21 cellular contexts compared by ENCODE assay signal in genomic region chr3:36823806-36824205, GRCh38. TPM values are rescaled to one million over a fixed set of nuclear protein-coding genes. Genes with fewer than 3 reads are reported as not detected.
DNase-seq lines count a peak whose midpoint lies in the region; ATAC-seq, FAIRE-seq and TF ChIP-seq lines count a peak whose summit lies in the region.
"Had no signal": no experiment of that assay in that cellular context is flagged by ENCODE, and none has a peak within 500 bp of the region (broad histone marks: within the 10 kb centered on the region; RNA-seq: fewer than 3 reads in every experiment).

No MANE protein-coding gene starts in this region.

- intact Hi-C loops in K562 (cut with micrococcal nuclease), result no loop called here

- no peaks in the 10 kb centered on the region for H3K79me2 ChIP-seq in K562 (ENCODE audit: control insufficient read depth, insufficient read depth, low read length)

- H3K27me3 ChIP-seq in K562 (ENCODE audit: control insufficient read depth in 2 of 2, insufficient read depth in 2 of 2, low read length in 2 of 2), result peaks cover 7 to 52% of the 10 kb centered on the region in 2 experiments; a peak in 4 of 5 replicates
- no peaks in the 10 kb centered on the region for H3K27me3 ChIP-seq in small intestine (ENCODE audit: control insufficient read depth in 2 of 2, insufficient read depth in 2 of 2, low read length in 2 of 2)

- no peaks in the 10 kb centered on the region for H3K9me3 ChIP-seq in K562 (replicated peaks; ENCODE audit: control insufficient read depth, insufficient read depth, low read depth, low read length)
- H3K9me3 ChIP-seq in small intestine (ENCODE audit: control insufficient read depth, low read depth), result no peaks in the 10 kb centered on the region
- H3K9me3 ChIP-seq: SK-N-SH had no signal

- H3K27ac ChIP-seq in K562 (ENCODE audit: extremely low read depth, low read depth, low read length) (no peak overlapping the region), small intestine (ENCODE audit: low read depth in 1 of 2, low read length in 1 of 2) (no peak overlapping the region)

- TF ChIP-seq EP300 in K562 (IDR thresholded peaks at IDR 0.05; ENCODE audit: low read length), result no peak

- peak; percentile 1 for DNase-seq in DMS53 treated with DMSO at 0.1 percent for 48 hours (lab: John Stamatoyannopoulos, UW; ENCODE audit: unreplicated experiment)
- DNase-seq in NCI-H2171 treated with DMSO at 0.1 percent for 48 hours (lab: John Stamatoyannopoulos, UW), result peak; percentile 76
- no peak for DNase-seq in K562 (ENCODE audit: extremely low read depth in 1 of 4, low spot score in 3 of 4)
- peak; percentile 9 for DNase-seq in small intestine
- DNase-seq in foreskin fibroblast, result no peak
- DNase-seq: DMS79, HCEC 1CT, NCI-H1417 treated with DMSO at 0.1 percent for 48 hours, NCI-H2029 treated with DMSO at 0.1 percent for 48 hours, SK-N-SH, T-helper 1 cell had no signal

- no peaks in the 10 kb centered on the region for H4K20me1 ChIP-seq in K562 (replicated peaks; ENCODE audit: control insufficient read depth, insufficient read depth, low read length)

- ATAC-seq in K562 (peak; percentile 54; the same call in 2 of the 3 replicates), GM18520 (IDR thresholded peaks at IDR 0.05; ENCODE audit: unreplicated experiment) (no peak), GM21717 (IDR thresholded peaks at IDR 0.05; ENCODE audit: unreplicated experiment) (no peak)

- CTCF ChIA-PET in K562 (lab: Yijun Ruan, JAX; ENCODE audit: low intra/inter-chr PET ratio), result no interaction called here

- no peak for TF ChIP-seq RAD21 in K562 (CRISPR knock-in tag; conservative IDR thresholded peaks at IDR 0.05 in 1 of 2, IDR thresholded peaks at IDR 0.05 in 1 of 2)

- H3K9me1 ChIP-seq in K562 (ENCODE audit: control insufficient read depth, insufficient read depth, low read length), result no peaks in the 10 kb centered on the region

- in situ Hi-C loops in K562 (cut with MboI), result no loop called here

- TF ChIP-seq POLR2A in K562 (conservative IDR thresholded peaks at IDR 0.05), result no peak

- TF ChIP-seq CTCF in K562 (IDR thresholded peaks at IDR 0.05 in 2 of 3, conservative IDR thresholded peaks at IDR 0.05 in 1 of 3; ENCODE audit: insufficient read depth in 2 of 3, low read depth in 1 of 3, low read length in 3 of 3) (no peak), foreskin fibroblast (IDR thresholded peaks at IDR 0.05; ENCODE audit: low read depth, low read length) (no peak)

- no peak overlapping the region for H2AFZ ChIP-seq in K562 (ENCODE audit: low read depth, low read length)

- POLR2A ChIA-PET in K562 (lab: Yijun Ruan, JAX), result interaction anchor here (0.6 to 1.0 kb wide), 2 partner anchors 9 to 967 kb away, joined by 5 to 6 read pairs; no protein-coding TSS in a partner anchor

- no peak for FAIRE-seq in K562 (lab: Jason Lieb, UNC)
- no peak for FAIRE-seq in small intestine (lab: Jason Lieb, UNC)
- FAIRE-seq: G401.6, GM12891, GM19239 had no signal

- H3K36me3 ChIP-seq in K562 (ENCODE audit: control insufficient read depth, insufficient read depth, low read length) (no peaks in the 10 kb centered on the region), small intestine (ENCODE audit: control insufficient read depth in 2 of 2, insufficient read depth in 2 of 2, low read length in 2 of 2) (peaks cover 0 to 11% of the 10 kb centered on the region in 2 donors)

- H3K4me1 ChIP-seq in K562 (replicated peaks in 1 of 2; ENCODE audit: control insufficient read depth in 2 of 2, insufficient read depth in 2 of 2, low read length in 2 of 2) (no peaks in the 10 kb centered on the region), small intestine (ENCODE audit: control insufficient read depth in 2 of 2, insufficient read depth in 1 of 2, low read depth in 1 of 2, low read length in 1 of 2) (no peaks in the 10 kb centered on the region)

- 2% methylated on average over 3 of the region's 3 CpGs for WGBS in K562 (ENCODE audit: insufficient coverage, low coverage, missing lambda C conversion rate)
- WGBS in small intestine, 3 donors, result 64 to 82% (median 80%) methylated on average over 3 of the region's 3 CpGs

- no peak overlapping the region for H3K9ac ChIP-seq in K562 (ENCODE audit: insufficient read depth in 1 of 2, low read depth in 2 of 2, low read length in 2 of 2)
- H3K9ac ChIP-seq: SK-N-SH had no signal

- no peak overlapping the region for H3K4me2 ChIP-seq in K562 (ENCODE audit: insufficient read depth, low read length)
- H3K4me2 ChIP-seq: SK-N-SH had no signal

- H3K4me3 ChIP-seq in K562 (no peak overlapping the region), small intestine (ENCODE audit: low read depth in 1 of 2, low read length in 2 of 2) (no peak overlapping the region), foreskin fibroblast (ENCODE audit: low read depth in 1 of 2, low read length in 2 of 2) (no peak overlapping the region)

- no TSS peak for BruUV-seq in K562 (replicated peaks; lab: Mats Ljungman, UMichigan)

TF ChIP-seq in K562, 482 proteins besides CTCF, POLR2A, EP300 and RAD21 (continues in another document):
- TF ChIP-seq POU5F1 (IDR thresholded peaks at IDR 0.05; ENCODE audit: borderline replicate concordance, low read depth, low read length, partially characterized antibody) (no peak), KLF1 (tag; IDR thresholded peaks at IDR 0.05) (no peak), TAF15 (IDR thresholded peaks at IDR 0.05; ENCODE audit: low read depth, low read length) (no peak), YY1 (IDR thresholded peaks at IDR 0.05; ENCODE audit: borderline replicate concordance in 1 of 3, control insufficient read depth in 1 of 3, extremely low read depth in 1 of 3, insufficient read depth in 3 of 3, insufficient read length in 1 of 3, insufficient replicate concordance in 2 of 3, low read depth in 1 of 3, low read length in 2 of 3) (no peak), CREBBP (IDR thresholded peaks at IDR 0.05; ENCODE audit: low read depth, low read length) (no peak), JUND (IDR thresholded peaks at IDR 0.05; ENCODE audit: borderline replicate concordance, low read depth, low read length) (no peak), JUND (tag; IDR thresholded peaks at IDR 0.05; ENCODE audit: borderline replicate concordance, low read depth, low read length) (no peak), KDM5B (IDR thresholded peaks at IDR 0.05; ENCODE audit: insufficient replicate concordance, low read depth, low read length) (no peak), BACH1 (tag; IDR thresholded peaks at IDR 0.05) (no peak), HNRNPUL1 (IDR thresholded peaks at IDR 0.05; ENCODE audit: low read length) (no peak), ZKSCAN1 (IDR thresholded peaks at IDR 0.05; ENCODE audit: low read depth, low read length) (no peak), NCOA4 (IDR thresholded peaks at IDR 0.05; ENCODE audit: partially characterized antibody) (no peak), RHOXF2B (CRISPR knock-in tag; conservative IDR thresholded peaks at IDR 0.05) (no peak), ZNF197 (CRISPR knock-in tag; IDR thresholded peaks at IDR 0.05; ENCODE audit: low read depth) (no peak)
- TF ChIP-seq, protein P1, sequence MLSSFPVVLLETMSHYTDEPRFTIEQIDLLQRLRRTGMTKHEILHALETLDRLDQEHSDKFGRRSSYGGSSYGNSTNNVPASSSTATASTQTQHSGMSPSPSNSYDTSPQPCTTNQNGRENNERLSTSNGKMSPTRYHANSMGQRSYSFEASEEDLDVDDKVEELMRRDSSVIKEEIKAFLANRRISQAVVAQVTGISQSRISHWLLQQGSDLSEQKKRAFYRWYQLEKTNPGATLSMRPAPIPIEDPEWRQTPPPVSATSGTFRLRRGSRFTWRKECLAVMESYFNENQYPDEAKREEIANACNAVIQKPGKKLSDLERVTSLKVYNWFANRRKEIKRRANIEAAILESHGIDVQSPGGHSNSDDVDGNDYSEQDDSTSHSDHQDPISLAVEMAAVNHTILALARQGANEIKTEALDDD (IDR thresholded peaks at IDR 0.05), result no peak
- TF ChIP-seq, protein P2, sequence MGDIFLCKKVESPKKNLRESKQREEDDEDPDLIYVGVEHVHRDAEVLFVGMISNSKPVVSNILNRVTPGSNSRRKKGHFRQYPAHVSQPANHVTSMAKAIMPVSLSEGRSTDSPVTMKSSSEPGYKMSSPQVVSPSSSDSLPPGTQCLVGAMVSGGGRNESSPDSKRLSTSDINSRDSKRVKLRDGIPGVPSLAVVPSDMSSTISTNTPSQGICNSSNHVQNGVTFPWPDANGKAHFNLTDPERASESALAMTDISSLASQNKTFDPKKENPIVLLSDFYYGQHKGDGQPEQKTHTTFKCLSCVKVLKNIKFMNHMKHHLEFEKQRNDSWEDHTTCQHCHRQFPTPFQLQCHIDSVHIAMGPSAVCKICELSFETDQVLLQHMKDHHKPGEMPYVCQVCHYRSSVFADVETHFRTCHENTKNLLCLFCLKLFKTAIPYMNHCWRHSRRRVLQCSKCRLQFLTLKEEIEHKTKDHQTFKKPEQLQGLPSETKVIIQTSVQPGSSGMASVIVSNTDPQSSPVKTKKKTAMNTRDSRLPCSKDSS (IDR thresholded peaks at IDR 0.05; ENCODE audit: low read depth, partially characterized antibody), result no peak

RNA-seq across cellular contexts. Expression of gene DCLK3, which starts 59.5 kb away (rescaled TPM):
- total RNA-seq in K562 (2011; cell fraction: chromatin; rRNA removed; ENCODE audit: low replicate concordance), result not detected in 2 replicates
- total RNA-seq in K562 (2011; cell fraction: nucleolus; rRNA removed), result not detected in 2 replicates
- total RNA-seq in K562 (2011; cell fraction: nucleoplasm; rRNA removed), result not detected in 2 replicates
- total RNA-seq in K562 (2014; rRNA removed) (not detected in 2 replicates), K562 (2014; rRNA removed; fragmentation: Illumina TruSeq; extraction: Trizol) (not detected in 2 replicates), K562 (2015; rRNA removed; fragmentation: Illumina TruSeq; extraction: Trizol) (not detected in 2 replicates), K562 (2021) (not detected in 2 replicates)
- polyA plus RNA-seq in K562 (2011; rRNA removed) (not detected in 2 replicates), K562 (2014; fragmentation: Illumina TruSeq; extraction: Trizol) (not detected in 2 replicates), K562 (2014; fragmentation: Nextera tagmentation; extraction: Ambion mirVana) (not detected), K562 (2014; rRNA removed) (not detected in 2 replicates), small intestine (under 1 TPM in 2 of 3 donors, not detected in 1; 0.24 to 0.27 TPM)
- polyA plus RNA-seq in K562 (2011; cell fraction: cytosol; rRNA removed), result not detected in 2 replicates
- polyA plus RNA-seq in K562 (2011; cell fraction: nucleus; rRNA removed), result not detected in 2 replicates
- polyA plus RNA-seq in K562 (2012), result not detected in 2 replicates
- polyA minus RNA-seq in K562 (2011; rRNA and poly(A)+ RNA removed), result not detected in 2 replicates
- not detected in 2 replicates for polyA minus RNA-seq in K562 (2011; cell fraction: cytosol; rRNA and poly(A)+ RNA removed)
- polyA minus RNA-seq in K562 (2011; cell fraction: nucleus; rRNA and poly(A)+ RNA removed), result not detected in 2 replicates
- total RNA-seq: HT1080, OCI-LY7 had no signal
- polyA plus RNA-seq: AG04450, BJ, IgD-negative memory B cell, SK-N-SH had no signal

Comparison
In these comparisons a context has a peak if more than half of its experiments do, and no peak if none do; other contexts are left out.
1. DNase-seq: peak in DMS53 treated with DMSO at 0.1 percent for 48 hours (single experiment), NCI-H2171 treated with DMSO at 0.1 percent for 48 hours (single experiment) and small intestine (single experiment); none in K562 (0 of 4) and foreskin fibroblast (0 of 2).